In genomic region chr14:102622262-102622885, GRCh38 we compare ENCODE assay signal across 12 cellular contexts. TPM values are rescaled to one million over a fixed set of nuclear protein-coding genes. Genes with fewer than 3 reads are reported as not detected.
DNase-seq lines count a peak whose midpoint lies in the region; ATAC-seq, FAIRE-seq and TF ChIP-seq lines count a peak whose summit lies in the region.
"Had no signal": no experiment of that assay in that cellular context is flagged by ENCODE, and none has a peak within 500 bp of the region (broad histone marks: within the 10 kb centered on the region; RNA-seq: fewer than 3 reads in every experiment).

No MANE protein-coding gene starts in this region.

- peak overlapping the region; percentile 55 for H3K27ac Mint-ChIP-seq in activated CD4-positive, alpha-beta T cell treated with anti-CD3 and anti-CD28 coated beads for 36 hours
- H3K27ac Mint-ChIP-seq in activated CD4-positive, alpha-beta T cell treated with anti-CD3 and anti-CD28 coated beads, Interleukin-2, amount 10 ng/mL, durations not matched to agents 24 days and 14 days = no peak overlapping the region
- peak overlapping the region; percentile 76 for H3K27ac Mint-ChIP-seq in activated T-helper 17 cell treated with anti-CD3 and anti-CD28 coated beads, Interleukin-2, amount 50 U/mL, for 72 hours
- H3K27ac Mint-ChIP-seq in neural crest cell (ENCODE audit: unreplicated experiment) = peak overlapping the region; percentile 81
- H3K27ac Mint-ChIP-seq: activated naive CD8-positive, alpha-beta T cell treated with anti-CD3 and anti-CD28 coated beads, Interleukin-2, amount 10 ng/mL, durations not matched to agents 7 days and 5 days had no signal

- H3K4me3 Mint-ChIP-seq in activated CD4-positive, alpha-beta T cell treated with anti-CD3 and anti-CD28 coated beads for 36 hours = peak overlapping the region; percentile 8
- H3K4me3 Mint-ChIP-seq in activated CD4-positive, alpha-beta T cell treated with anti-CD3 and anti-CD28 coated beads, Interleukin-2, amount 10 ng/mL, durations not matched to agents 24 days and 14 days = no peak overlapping the region
- peak overlapping the region; percentile 70 for H3K4me3 Mint-ChIP-seq in activated T-helper 17 cell treated with anti-CD3 and anti-CD28 coated beads, Interleukin-2, amount 50 U/mL, for 72 hours
- H3K4me3 Mint-ChIP-seq in neural crest cell = no peak overlapping the region
- H3K4me3 Mint-ChIP-seq: activated naive CD8-positive, alpha-beta T cell treated with anti-CD3 and anti-CD28 coated beads, Interleukin-2, amount 10 ng/mL, durations not matched to agents 7 days and 5 days had no signal

- TF ChIP-seq CTCF in neural crest cell (conservative IDR thresholded peaks at IDR 0.05) = no peak

- H3K4me1 Mint-ChIP-seq in activated CD4-positive, alpha-beta T cell treated with anti-CD3 and anti-CD28 coated beads for 36 hours = peaks cover 57% of the 10 kb centered on the region
- peaks cover 20% of the 10 kb centered on the region for H3K4me1 Mint-ChIP-seq in activated CD4-positive, alpha-beta T cell treated with anti-CD3 and anti-CD28 coated beads, Interleukin-2, amount 10 ng/mL, durations not matched to agents 24 days and 14 days
- peaks cover 52% of the 10 kb centered on the region for H3K4me1 Mint-ChIP-seq in activated T-helper 17 cell treated with anti-CD3 and anti-CD28 coated beads, Interleukin-2, amount 50 U/mL, for 72 hours
- peaks cover 31% of the 10 kb centered on the region for H3K4me1 Mint-ChIP-seq in neural crest cell

- no peaks in the 10 kb centered on the region for H3K27me3 Mint-ChIP-seq in activated CD4-positive, alpha-beta T cell treated with anti-CD3 and anti-CD28 coated beads for 36 hours
- no peaks in the 10 kb centered on the region for H3K27me3 Mint-ChIP-seq in activated CD4-positive, alpha-beta T cell treated with anti-CD3 and anti-CD28 coated beads, Interleukin-2, amount 10 ng/mL, durations not matched to agents 24 days and 14 days
- H3K27me3 Mint-ChIP-seq in activated T-helper 17 cell treated with anti-CD3 and anti-CD28 coated beads, Interleukin-2, amount 50 U/mL, for 72 hours = no peaks in the 10 kb centered on the region
- H3K27me3 Mint-ChIP-seq in neural crest cell (ENCODE audit: low read depth) = no peaks in the 10 kb centered on the region
- H3K27me3 Mint-ChIP-seq: activated naive CD8-positive, alpha-beta T cell treated with anti-CD3 and anti-CD28 coated beads, Interleukin-2, amount 10 ng/mL, durations not matched to agents 7 days and 5 days; IgD-negative memory B cell had no signal

- peak; percentile 32 for DNase-seq in activated CD4-positive, alpha-beta T cell treated with anti-CD3 and anti-CD28 coated beads for 36 hours
- no peak for DNase-seq in activated CD4-positive, alpha-beta T cell treated with anti-CD3 and anti-CD28 coated beads, Interleukin-2, amount 10 ng/mL, durations not matched to agents 24 days and 14 days
- DNase-seq in GM19239 (ENCODE audit: insufficient read length, low spot score) (no peak), neural crest cell (ENCODE audit: low read depth, low spot score) (no peak), SIG-M5 treated with dmso at 0.1 percent for 504 hours (lab: John Stamatoyannopoulos, UW; ENCODE audit: unreplicated experiment) (no peak), activated gamma-delta T cell (lab: John Stamatoyannopoulos, UW) (no peak)
- DNase-seq: activated naive CD8-positive, alpha-beta T cell treated with anti-CD3 and anti-CD28 coated beads, Interleukin-2, amount 10 ng/mL, durations not matched to agents 7 days and 5 days; effector CD4-positive, alpha-beta T cell; WERI-Rb-1 had no signal

- intact Hi-C loops in activated CD4-positive, alpha-beta T cell treated with anti-CD3 and anti-CD28 coated beads for 36 hours (cut with DNase I, micrococcal nuclease) = no loop called here
- intact Hi-C loops in activated CD4-positive, alpha-beta T cell treated with anti-CD3 and anti-CD28 coated beads, Interleukin-2, amount 10 ng/mL, durations not matched to agents 24 days and 14 days (cut with micrococcal nuclease) = no loop called here

- CTCF ChIA-PET in activated CD4-positive, alpha-beta T cell treated with anti-CD3 and anti-CD28 coated beads for 36 hours (lab: Charles Lee) = interaction anchor here (0.9 to 1.0 kb wide), 2 partner anchors 28 to 111 kb away, joined by 3 to 9 read pairs; no protein-coding TSS in a partner anchor

- H3K36me3 Mint-ChIP-seq in activated CD4-positive, alpha-beta T cell treated with anti-CD3 and anti-CD28 coated beads for 36 hours (ENCODE audit: low read depth) = peaks cover 11% of the 10 kb centered on the region
- H3K36me3 Mint-ChIP-seq in activated CD4-positive, alpha-beta T cell treated with anti-CD3 and anti-CD28 coated beads, Interleukin-2, amount 10 ng/mL, durations not matched to agents 24 days and 14 days (ENCODE audit: low read depth) = peaks cover 10% of the 10 kb centered on the region
- H3K36me3 Mint-ChIP-seq in activated T-helper 17 cell treated with anti-CD3 and anti-CD28 coated beads, Interleukin-2, amount 50 U/mL, for 72 hours (ENCODE audit: low read depth) = peaks cover 13% of the 10 kb centered on the region
- no peaks in the 10 kb centered on the region for H3K36me3 Mint-ChIP-seq in neural crest cell (ENCODE audit: low read depth)

- no peaks in the 10 kb centered on the region for H3K9me3 Mint-ChIP-seq in activated CD4-positive, alpha-beta T cell treated with anti-CD3 and anti-CD28 coated beads for 36 hours (ENCODE audit: low read depth)
- no peaks in the 10 kb centered on the region for H3K9me3 Mint-ChIP-seq in activated CD4-positive, alpha-beta T cell treated with anti-CD3 and anti-CD28 coated beads, Interleukin-2, amount 10 ng/mL, durations not matched to agents 24 days and 14 days
- no peaks in the 10 kb centered on the region for H3K9me3 Mint-ChIP-seq in activated T-helper 17 cell treated with anti-CD3 and anti-CD28 coated beads, Interleukin-2, amount 50 U/mL, for 72 hours
- H3K9me3 Mint-ChIP-seq in neural crest cell = no peaks in the 10 kb centered on the region
- H3K9me3 Mint-ChIP-seq: activated naive CD8-positive, alpha-beta T cell treated with anti-CD3 and anti-CD28 coated beads, Interleukin-2, amount 10 ng/mL, durations not matched to agents 7 days and 5 days; IgD-negative memory B cell had no signal

- peak; percentile 63 for ATAC-seq in activated CD4-positive, alpha-beta T cell treated with anti-CD3 and anti-CD28 coated beads for 36 hours
- peak; percentile 78 for ATAC-seq in activated T-helper 17 cell treated with anti-CD3 and anti-CD28 coated beads, Interleukin-2, amount 50 U/mL, for 72 hours (replicated peaks)
- no peak for ATAC-seq in HG03025 (IDR thresholded peaks at IDR 0.05; ENCODE audit: low FRiP score, unreplicated experiment)

- peak; percentile 61 for FAIRE-seq in GM19239 (lab: Jason Lieb, UNC)

- POLR2A ChIA-PET in activated CD4-positive, alpha-beta T cell treated with anti-CD3 and anti-CD28 coated beads for 36 hours (lab: Charles Lee) = no interaction called here

RNA-seq across cellular contexts. Expression of gene RCOR1, which starts 29.9 kb away (rescaled TPM):
- total RNA-seq in activated CD4-positive, alpha-beta T cell treated with anti-CD3 and anti-CD28 coated beads for 36 hours = 10 to 100 TPM; 14.8 to 15.3 TPM
- total RNA-seq in activated CD4-positive, alpha-beta T cell treated with anti-CD3 and anti-CD28 coated beads, Interleukin-2, amount 10 ng/mL, durations not matched to agents 24 days and 14 days = 21.8 and 24.0 TPM in 2 replicates
- total RNA-seq in activated T-helper 17 cell treated with anti-CD3 and anti-CD28 coated beads, Interleukin-2, amount 50 U/mL, for 72 hours = 10 to 100 TPM; 16.4 to 23.6 TPM
- 27.3 and 27.8 TPM in 2 replicates for total RNA-seq in neural crest cell

Comparison
In these comparisons a context has a peak if more than half of its experiments do, and no peak if none do; other contexts are left out.
1. H3K4me3 Mint-ChIP-seq: peak in activated CD4-positive, alpha-beta T cell treated with anti-CD3 and anti-CD28 coated beads for 36 hours (single experiment) and activated T-helper 17 cell treated with anti-CD3 and anti-CD28 coated beads, Interleukin-2, amount 50 U/mL, for 72 hours (single experiment); none in activated CD4-positive, alpha-beta T cell treated with anti-CD3 and anti-CD28 coated beads, Interleukin-2, amount 10 ng/mL, durations not matched to agents 24 days and 14 days (single experiment) and neural crest cell (single experiment).